22 cellular contexts compared by ENCODE assay signal in genomic region chr12:121138284-121138683, GRCh38. TPM values are rescaled to one million over a fixed set of nuclear protein-coding genes. Genes with fewer than 3 reads are reported as not detected.
DNase-seq lines count a peak whose midpoint lies in the region; ATAC-seq and TF ChIP-seq lines count a peak whose summit lies in the region.
"Had no signal": no experiment of that assay in that cellular context is flagged by ENCODE, and none has a peak within 500 bp of the region (broad histone marks: within the 10 kb centered on the region; RNA-seq: fewer than 3 reads in every experiment).

No MANE protein-coding gene starts in this region.

- peaks cover 5 to 11% of the 10 kb centered on the region in 2 experiments; a peak in 3 of 4 replicates for H3K4me1 ChIP-seq in HCT116 (ENCODE audit: control insufficient read depth in 1 of 2, insufficient read depth in 2 of 2, low read length in 2 of 2)
- H3K4me1 ChIP-seq in endodermal cell (ENCODE audit: control insufficient read depth, insufficient read depth, low read length) = no peaks in the 10 kb centered on the region

- H3K4me3 Mint-ChIP-seq in CD14-positive monocyte (no peak overlapping the region), endodermal cell (no peak overlapping the region)
- H3K4me3 Mint-ChIP-seq: activated CD4-positive, alpha-beta memory T cell treated with anti-CD3 and anti-CD28 coated beads for 36 hours; natural killer cell had no signal

- no peak overlapping the region for H3K9ac ChIP-seq in HCT116 (ENCODE audit: low read length)
- H3K9ac ChIP-seq in endodermal cell (ENCODE audit: extremely low read depth, low read length, poor library complexity, severe bottlenecking) = no peak overlapping the region
- H3K9ac ChIP-seq: BLaER1 had no signal

- intact Hi-C loops in CD14-positive monocyte (cut with micrococcal nuclease) (no loop called here), HCT116 (cut with micrococcal nuclease) (no loop called here)

- no peaks in the 10 kb centered on the region for H3K79me2 ChIP-seq in HCT116 (ENCODE audit: insufficient read depth, low read length)

- H3K36me3 Mint-ChIP-seq in CD14-positive monocyte = peaks cover 39 to 45% of the 10 kb centered on the region in 2 donors
- no peaks in the 10 kb centered on the region for H3K36me3 Mint-ChIP-seq in endodermal cell (ENCODE audit: low read depth)
- H3K36me3 Mint-ChIP-seq: natural killer cell had no signal

- H3K9me2 ChIP-seq in HCT116 (ENCODE audit: insufficient read depth) = no peaks in the 10 kb centered on the region

- WGBS in endodermal cell (ENCODE audit: insufficient coverage in 1 of 2, insufficient read length in 1 of 2), 2 experiments = 88 to 91% methylated on average over 1 to 5 of the region's 5 CpGs

- no TSS peak for BruUV-seq in HCT116 (replicated peaks; lab: Mats Ljungman, UMichigan)

- ATAC-seq in HCT116 = peak; percentile 67
- ATAC-seq: body of pancreas, natural killer cell, pancreas had no signal

- H3K27me3 ChIP-seq in HCT116 (ENCODE audit: insufficient read depth, low read length) (no peaks in the 10 kb centered on the region), endodermal cell (ENCODE audit: control insufficient read depth, insufficient read depth, low read length, poor library complexity, severe bottlenecking) (no peaks in the 10 kb centered on the region)
- H3K27me3 ChIP-seq: BLaER1, body of pancreas, pancreas, tibial artery had no signal

- H3K9me3 ChIP-seq in HCT116 (ENCODE audit: control insufficient read depth in 1 of 2, insufficient read depth in 1 of 2, low read depth in 1 of 2, low read length in 2 of 2) = no peaks in the 10 kb centered on the region
- no peaks in the 10 kb centered on the region for H3K9me3 ChIP-seq in endodermal cell (ENCODE audit: control insufficient read depth, low read length)
- H3K9me3 ChIP-seq: body of pancreas, pancreas, tibial artery had no signal

- TF ChIP-seq CTCF in CD14-positive monocyte (IDR thresholded peaks at IDR 0.05) (no peak), HCT116 (IDR thresholded peaks at IDR 0.05 in 2 of 3, conservative IDR thresholded peaks at IDR 0.05 in 1 of 3; ENCODE audit: borderline replicate concordance in 1 of 3, insufficient read depth in 1 of 3, low read depth in 2 of 3, low read length in 2 of 3) (no peak), endodermal cell (conservative IDR thresholded peaks at IDR 0.05) (no peak)

- H3K36me3 ChIP-seq in HCT116 (ENCODE audit: control insufficient read depth in 1 of 2, insufficient read depth in 2 of 2, low read length in 2 of 2) (no peaks in the 10 kb centered on the region), endodermal cell (ENCODE audit: control insufficient read depth, insufficient read depth, low read length) (no peaks in the 10 kb centered on the region)
- H3K36me3 ChIP-seq: pancreas had no signal

- H4K20me1 ChIP-seq in HCT116 (ENCODE audit: insufficient read depth) = no peaks in the 10 kb centered on the region
- H4K20me1 ChIP-seq: BLaER1 had no signal

- no peak overlapping the region for H3K4me3 ChIP-seq in HCT116 (replicated peaks in 1 of 2; ENCODE audit: low read depth in 1 of 2, low read length in 2 of 2)
- no peak overlapping the region for H3K4me3 ChIP-seq in endodermal cell (ENCODE audit: low read length)
- H3K4me3 ChIP-seq: BLaER1, body of pancreas, pancreas, tibial artery had no signal

- peaks cover 0 to 2% (median 2%) of the 10 kb centered on the region in 3 donors for H3K27me3 Mint-ChIP-seq in CD14-positive monocyte (ENCODE audit: low read depth in 3 of 3)
- H3K27me3 Mint-ChIP-seq in endodermal cell (ENCODE audit: insufficient read depth) = peaks cover 8% of the 10 kb centered on the region
- H3K27me3 Mint-ChIP-seq: activated CD4-positive, alpha-beta memory T cell treated with anti-CD3 and anti-CD28 coated beads for 36 hours had no signal

- H2AFZ ChIP-seq in HCT116 (ENCODE audit: low read depth, low read length, poor library complexity, severe bottlenecking) = no peak overlapping the region

- RAD21 ChIA-PET in HCT116 (lab: Charles Lee; ENCODE audit: low non-redundant PET in 1 of 2, low total read pairs in 2 of 2, uncharacterized antibody in 2 of 2, unreplicated experiment in 2 of 2) = no interaction called here

- POLR2A ChIA-PET in HCT116 (lab: Charles Lee) = no interaction called here

- peaks cover 68% of the 10 kb centered on the region for H3K4me1 Mint-ChIP-seq in CD14-positive monocyte
- H3K4me1 Mint-ChIP-seq in endodermal cell = no peaks in the 10 kb centered on the region

- no peak for DNase-seq in CD14-positive monocyte (ENCODE audit: low spot score)
- DNase-seq in HCT116 (ENCODE audit: low read depth, low spot score) = no peak
- DNase-seq in SK-N-DZ (ENCODE audit: low spot score) = peak; percentile 37
- DNase-seq in endodermal cell = peak; percentile 71
- DNase-seq in hepatic stellate cell (ENCODE audit: low spot score) = no peak
- no peak for DNase-seq in activated naive CD4-positive, alpha-beta T cell treated with anti-CD3 and anti-CD28 coated beads, Interleukin-2, amount 50 U/mL, for 16 hours
- no peak for DNase-seq in anterior cingulate cortex (lab: John Stamatoyannopoulos, UW)
- no peak for DNase-seq in DMS79 treated with DMSO at 0.1 percent for 48 hours (lab: John Stamatoyannopoulos, UW)
- DNase-seq: activated CD4-positive, alpha-beta memory T cell treated with anti-CD3 and anti-CD28 coated beads for 36 hours; body of pancreas; Calu3; natural killer cell; NCI-H187; NCI-H526 treated with DMSO at 0.1 percent for 48 hours; pancreas; right cardiac atrium; RPMI8226; stimulated activated CD4-positive, alpha-beta T cell treated with anti-CD3 and anti-CD28 coated beads, Interleukin-4, amount 100 ng/mL, for 4 hours; stimulated activated naive CD4-positive, alpha-beta T cell; tibial artery had no signal

- H3K27ac Mint-ChIP-seq in CD14-positive monocyte (peak overlapping the region in 4 of 7 donors; percentile 15 to 47 (median 40)), endodermal cell (no peak overlapping the region)
- H3K27ac Mint-ChIP-seq: activated CD4-positive, alpha-beta memory T cell treated with anti-CD3 and anti-CD28 coated beads for 36 hours; natural killer cell had no signal

- TF ChIP-seq POLR2A in HCT116 (IDR thresholded peaks at IDR 0.05; ENCODE audit: borderline replicate concordance, extremely low read depth, insufficient read depth, insufficient read length) = no peak

- CTCF ChIA-PET in HCT116 (lab: Charles Lee) = no interaction called here

- H3K27ac ChIP-seq in HCT116 (ENCODE audit: low read depth, low read length) (no peak overlapping the region), endodermal cell (ENCODE audit: low read depth, low read length) (no peak overlapping the region)
- H3K27ac ChIP-seq: BLaER1, body of pancreas, pancreas, tibial artery had no signal

- H3K9me3 Mint-ChIP-seq in CD14-positive monocyte = peaks cover 0 to 9% (median 3%) of the 10 kb centered on the region in 7 donors
- H3K9me3 Mint-ChIP-seq in endodermal cell = peaks cover 5% of the 10 kb centered on the region
- H3K9me3 Mint-ChIP-seq: activated CD4-positive, alpha-beta memory T cell treated with anti-CD3 and anti-CD28 coated beads for 36 hours; natural killer cell had no signal

- no peak for TF ChIP-seq RAD21 in HCT116 (IDR thresholded peaks at IDR 0.05; ENCODE audit: low read depth)

- H3K4me2 ChIP-seq in HCT116 (ENCODE audit: low read length) = no peak overlapping the region
- H3K4me2 ChIP-seq: BLaER1 had no signal

TF ChIP-seq in HCT116, 20 proteins besides CTCF, POLR2A, EP300 and RAD21:
- TF ChIP-seq SP1 (IDR thresholded peaks at IDR 0.05; ENCODE audit: low read depth) (0 out of 2 replicates have a peak, but pooled peaks have one; percentile 7), ZNF274 (IDR thresholded peaks at IDR 0.05; ENCODE audit: low read depth, low read length) (no peak)

RNA-seq across cellular contexts. Expression of gene P2RX7, which starts 5.6 kb away (rescaled TPM):
- polyA plus RNA-seq in CD14-positive monocyte = 10 to 100 TPM; 12.3 to 20.5 TPM
- total RNA-seq in HCT116 (2021; ENCODE audit: unreplicated experiment) (1.5 TPM), endodermal cell (under 1 TPM in 1 of 2 donors, not detected in 1; 0.18 TPM)
- polyA plus RNA-seq in HCT116 (2012) = 0.53 and 0.60 TPM in 2 replicates
- 0.14 TPM in 1 of 2 replicates, not detected in the other for polyA plus RNA-seq in SK-N-DZ (2014; cell fraction: cytosol; rRNA removed)
- not detected in 2 replicates for polyA plus RNA-seq in SK-N-DZ (2014; cell fraction: nucleus; rRNA removed)
- polyA plus RNA-seq in endodermal cell (2013, experiment 1 of 2) = 0.64 TPM
- polyA plus RNA-seq in endodermal cell (2013, experiment 2 of 2) = 0.33 TPM
- total RNA-seq: Calu3, HT-29 had no signal

Comparison
In these comparisons a context has a peak if more than half of its experiments do, and no peak if none do; other contexts are left out.
1. DNase-seq: peak in SK-N-DZ (single experiment) and endodermal cell (single experiment); none in CD14-positive monocyte (single experiment), HCT116 (single experiment), hepatic stellate cell (single experiment), activated naive CD4-positive, alpha-beta T cell treated with anti-CD3 and anti-CD28 coated beads, Interleukin-2, amount 50 U/mL, for 16 hours (single experiment), anterior cingulate cortex (0 of 58) and DMS79 treated with DMSO at 0.1 percent for 48 hours (single experiment).